24 cellular contexts compared by ENCODE assay signal in genomic region chr7:21927693-21928092, GRCh38.
"Had no signal": no experiment of that assay in that cellular context is flagged by ENCODE, and none has a peak within 500 bp of the region (broad histone marks: within the 10 kb centered on the region; RNA-seq: fewer than 3 reads in every experiment).

No MANE protein-coding gene starts in this region.

- H3K4me3 Mint-ChIP-seq: memory B cell; mesothelial cell of epicardium; naive thymus-derived CD4-positive, alpha-beta T cell; nephron; stimulated activated effector memory CD8-positive, alpha-beta T cell treated with anti-CD3 and anti-CD28 coated beads, Interleukin-12 subunit alpha, Interleukin-12 subunit beta, amount 100 ng/mL, for 72 hours had no signal

- H3K4me3 ChIP-seq: colonic mucosa, esophagus squamous epithelium, lung, ovary, psoas muscle, sigmoid colon, stomach, thyroid gland, vagina had no signal

- ATAC-seq: naive thymus-derived CD4-positive, alpha-beta T cell; psoas muscle; right cardiac atrium; stimulated activated effector memory CD8-positive, alpha-beta T cell treated with anti-CD3 and anti-CD28 coated beads, Interleukin-12 subunit alpha, Interleukin-12 subunit beta, amount 100 ng/mL, for 72 hours had no signal

- H3K4me1 ChIP-seq: colonic mucosa, vagina had no signal

- H3K27ac ChIP-seq: colonic mucosa, esophagus squamous epithelium, ovary, psoas muscle, sigmoid colon, stomach, thyroid gland, vagina had no signal

- H3K27me3 Mint-ChIP-seq: memory B cell; naive thymus-derived CD4-positive, alpha-beta T cell had no signal

- H3K9me3 ChIP-seq: colonic mucosa, esophagus squamous epithelium, ovary, psoas muscle, sigmoid colon, stomach, thyroid gland, vagina had no signal

- DNase-seq: colonic mucosa; dermis blood vessel endothelial cell; effector memory CD4-positive, alpha-beta T cell; esophagus squamous epithelium; foreskin melanocyte; naive thymus-derived CD4-positive, alpha-beta T cell; occipital lobe; ovary; posterior cingulate gyrus; psoas muscle; right cardiac atrium; sigmoid colon; stimulated activated CD4-positive, alpha-beta T cell treated with anti-CD3 and anti-CD28 coated beads, Interleukin-2, amount 100 ng/mL, for 24 hours; stimulated activated CD4-positive, alpha-beta T cell treated with anti-CD3 and anti-CD28 coated beads, Interleukin-4, amount 100 ng/mL, for 24 hours; stimulated activated naive CD4-positive, alpha-beta T cell treated with Interleukin-2 at 50 U/mL for 16 hours; stomach; thyroid gland; trophoblast cell had no signal

- H3K4me1 Mint-ChIP-seq: stimulated activated effector memory CD8-positive, alpha-beta T cell treated with anti-CD3 and anti-CD28 coated beads, Interleukin-12 subunit alpha, Interleukin-12 subunit beta, amount 100 ng/mL, for 72 hours had no signal

- H3K27ac Mint-ChIP-seq: memory B cell; mesothelial cell of epicardium; naive thymus-derived CD4-positive, alpha-beta T cell; nephron; stimulated activated effector memory CD8-positive, alpha-beta T cell treated with anti-CD3 and anti-CD28 coated beads, Interleukin-12 subunit alpha, Interleukin-12 subunit beta, amount 100 ng/mL, for 72 hours had no signal

- H3K27me3 ChIP-seq: colonic mucosa, esophagus squamous epithelium, ovary, sigmoid colon, stomach, thyroid gland, vagina had no signal

- H3K36me3 ChIP-seq: colonic mucosa, esophagus squamous epithelium, ovary, sigmoid colon, thyroid gland, vagina had no signal

- H3K36me3 Mint-ChIP-seq: stimulated activated effector memory CD8-positive, alpha-beta T cell treated with anti-CD3 and anti-CD28 coated beads, Interleukin-12 subunit alpha, Interleukin-12 subunit beta, amount 100 ng/mL, for 72 hours had no signal
